8 cellular contexts compared by ENCODE assay signal in genomic region chr1:146036990-146037646, GRCh38. TPM values are rescaled to one million over a fixed set of nuclear protein-coding genes. Genes with fewer than 3 reads are reported as not detected.
DNase-seq lines count a peak whose midpoint lies in the region; ATAC-seq, FAIRE-seq and TF ChIP-seq lines count a peak whose summit lies in the region.

No MANE protein-coding gene starts in this region.

- 0 to 1% (median 0%) methylated on average over 21 of the region's 21 CpGs for WGBS in psoas muscle, 3 donors

- H3K4me1 ChIP-seq in BLaER1 treated with 17β-estradiol and CSF1 and Interleukin-3, amounts not matched to agents 10 nM and 100 nM: peaks cover 5 to 20% (median 13%) of the 10 kb centered on the region in 10 experiments; a peak in 15 of 20 replicates
- H3K4me1 ChIP-seq in adipocyte (ENCODE audit: control insufficient read depth, insufficient read depth, low read length) (peaks cover 13% of the 10 kb centered on the region), left ventricle myocardium inferior (peaks cover 31% of the 10 kb centered on the region), psoas muscle (peaks cover 7% of the 10 kb centered on the region)

- TF ChIP-seq CTCF in left ventricle myocardium inferior (IDR thresholded peaks at IDR 0.05; ENCODE audit: borderline replicate concordance) (no peak), psoas muscle (IDR thresholded peaks at IDR 0.05) (no peak)

- no peaks in the 10 kb centered on the region for H3K27me3 ChIP-seq in BLaER1 treated with 17β-estradiol and CSF1 and Interleukin-3, amounts not matched to agents 10 nM and 100 nM
- H3K27me3 ChIP-seq in adipocyte (replicated peaks; ENCODE audit: control insufficient read depth, insufficient read depth, low read length) (no peaks in the 10 kb centered on the region), left ventricle myocardium inferior (ENCODE audit: low read depth) (no peaks in the 10 kb centered on the region), psoas muscle (ENCODE audit: insufficient read depth in 3 of 3, low read length in 2 of 3) (no peaks in the 10 kb centered on the region)

- peaks cover 0 to 6% (median 0%) of the 10 kb centered on the region in 11 experiments; a peak in 2 of 22 replicates for H4K20me1 ChIP-seq in BLaER1 treated with 17β-estradiol and CSF1 and Interleukin-3, amounts not matched to agents 10 nM and 100 nM

- peak overlapping the region; percentile 70 to 86 (median 82); a peak in 21 of 22 replicates for H3K27ac ChIP-seq in BLaER1 treated with 17β-estradiol and CSF1 and Interleukin-3, amounts not matched to agents 10 nM and 100 nM
- H3K27ac ChIP-seq in left ventricle myocardium inferior (replicated peaks): peak overlapping the region; percentile 87
- H3K27ac ChIP-seq in psoas muscle: peak overlapping the region; percentile 89

- peak overlapping the region; percentile 58 to 84 (median 74) for H3K4me3 ChIP-seq in BLaER1 treated with 17β-estradiol and CSF1 and Interleukin-3, amounts not matched to agents 10 nM and 100 nM
- peak overlapping the region; percentile 93 for H3K4me3 ChIP-seq in adipocyte (ENCODE audit: low read length)
- peak overlapping the region; percentile 69 for H3K4me3 ChIP-seq in left ventricle myocardium inferior
- H3K4me3 ChIP-seq in psoas muscle: peak overlapping the region; percentile 73

- DNase-seq in NCI-H128 (lab: John Stamatoyannopoulos, UW; ENCODE audit: unreplicated experiment) (peak; percentile 82), SW480 (ENCODE audit: low spot score) (peak; percentile 89), adipocyte (ENCODE audit: low read depth) (peak; percentile 94), left ventricle myocardium inferior (peak; percentile 77), psoas muscle (peak; percentile 77 to 84), urothelium cell line (ENCODE audit: low spot score) (peak; percentile 57)

- H3K36me3 ChIP-seq in BLaER1 treated with 17β-estradiol and CSF1 and Interleukin-3, amounts not matched to agents 10 nM and 100 nM: no peaks in the 10 kb centered on the region
- H3K36me3 ChIP-seq in adipocyte (ENCODE audit: control insufficient read depth, insufficient read depth, low read length, severe bottlenecking) (no peaks in the 10 kb centered on the region), left ventricle myocardium inferior (no peaks in the 10 kb centered on the region), psoas muscle (ENCODE audit: insufficient read depth in 1 of 2, low read depth in 1 of 2) (no peaks in the 10 kb centered on the region)

- FAIRE-seq in urothelium cell line (lab: Jason Lieb, UNC): no peak

- intact Hi-C loops in left ventricle myocardium inferior (cut with micrococcal nuclease) (no loop called here), psoas muscle (cut with DNase I) (no loop called here)

- H3K9ac ChIP-seq in BLaER1 treated with 17β-estradiol and CSF1 and Interleukin-3, amounts not matched to agents 10 nM and 100 nM: peak overlapping the region; percentile 78 to 89 (median 84)
- peak overlapping the region; percentile 87 for H3K9ac ChIP-seq in adipocyte (ENCODE audit: low read length)

- H3K9me3 ChIP-seq in BLaER1 treated with 17β-estradiol and CSF1 and Interleukin-3, amounts not matched to agents 10 nM and 100 nM (replicated peaks in 1 of 11): no peaks in the 10 kb centered on the region
- H3K9me3 ChIP-seq in adipocyte (ENCODE audit: control insufficient read depth, low read length): no peaks in the 10 kb centered on the region
- no peaks in the 10 kb centered on the region for H3K9me3 ChIP-seq in left ventricle myocardium inferior (replicated peaks)
- no peaks in the 10 kb centered on the region for H3K9me3 ChIP-seq in psoas muscle

- ATAC-seq in GM21529 (IDR thresholded peaks at IDR 0.05; ENCODE audit: unreplicated experiment) (peak; percentile 28), psoas muscle (peak; percentile 67 to 73 (median 72))

- peak overlapping the region; percentile 66 to 90 (median 80) for H3K4me2 ChIP-seq in BLaER1 treated with 17β-estradiol and CSF1 and Interleukin-3, amounts not matched to agents 10 nM and 100 nM

RNA-seq across cellular contexts. Expression of gene HJV, which starts 15.6 kb away (rescaled TPM):
- 90.3 TPM for total RNA-seq in left ventricle myocardium inferior
- 100 to 1,000 TPM; 240 to 354 (median 317) TPM for total RNA-seq in psoas muscle
- 100 to 1,000 TPM in 2 of 3 donors, 10 to 100 TPM in 1; 38.1 to 314 (median 168) TPM for polyA plus RNA-seq in psoas muscle

RNA-seq across cellular contexts. Expression of gene TXNIP, which starts 40.7 kb away (rescaled TPM):
- total RNA-seq in left ventricle myocardium inferior (753 TPM), psoas muscle (1,000 to 10,000 TPM in 3 of 4 donors, 100 to 1,000 TPM in 1; 887 to 2,747 (median 1,374) TPM)
- polyA plus RNA-seq in psoas muscle: 1,000 to 10,000 TPM; 1,253 to 1,929 (median 1,863) TPM

Comparison
In these comparisons a context has a peak if more than half of its experiments do, and no peak if none do; other contexts are left out.
1. Peak in every context shown above with its lines: DNase-seq, ATAC-seq, H3K4me3 ChIP-seq and H3K27ac ChIP-seq.